In genomic region chr6:137019476-137020272, GRCh38 we compare ENCODE assay signal across 22 cellular contexts. TPM values are rescaled to one million over a fixed set of nuclear protein-coding genes. Genes with fewer than 3 reads are reported as not detected.
"Had no signal": no experiment of that assay in that cellular context is flagged by ENCODE, and none has a peak within 500 bp of the region (broad histone marks: within the 10 kb centered on the region; RNA-seq: fewer than 3 reads in every experiment).

No MANE protein-coding gene starts in this region.

- DNase-seq: colonic mucosa; effector CD8-positive, alpha-beta T cell; erythroblast; gastrocnemius medialis; head of caudate nucleus; kidney; mesenchymal stem cell; mucosa of descending colon; naive B cell; psoas muscle; right cardiac atrium; sigmoid colon; stimulated activated CD4-positive, alpha-beta T cell treated with anti-CD3 and anti-CD28 coated beads, Interleukin-2, amount 100 ng/mL, for 24 hours; stimulated activated CD4-positive, alpha-beta T cell treated with anti-CD3 and anti-CD28 coated beads, Interleukin-4, amount 100 ng/mL, for 24 hours; stimulated activated naive CD4-positive, alpha-beta T cell treated with Interleukin-2 at 50 U/mL for 16 hours; stomach; testis; tibial artery had no signal

- H3K4me1 ChIP-seq: colonic mucosa, gastrocnemius medialis, neural progenitor cell, psoas muscle, testis, tibial artery had no signal

- H3K36me3 ChIP-seq: colonic mucosa, gastrocnemius medialis, neural progenitor cell, sigmoid colon, stomach, tibial artery had no signal

- H3K4me3 ChIP-seq: colonic mucosa, gastrocnemius medialis, mucosa of descending colon, neural progenitor cell, psoas muscle, sigmoid colon, stomach, testis, tibial artery had no signal

- H3K9me3 ChIP-seq: colonic mucosa, gastrocnemius medialis, mucosa of descending colon, psoas muscle, stomach, testis, tibial artery had no signal

- ATAC-seq: gastrocnemius medialis; left lobe of liver; mucosa of descending colon; psoas muscle; right cardiac atrium; stimulated activated effector memory CD8-positive, alpha-beta T cell treated with anti-CD3 and anti-CD28 coated beads, Interleukin-12 subunit alpha, Interleukin-12 subunit beta, amount 100 ng/mL, for 72 hours had no signal

- H3K27ac ChIP-seq: colonic mucosa, gastrocnemius medialis, neural progenitor cell, psoas muscle, sigmoid colon, stomach, tibial artery had no signal

- H3K27me3 ChIP-seq: colonic mucosa, gastrocnemius medialis, neural progenitor cell, sigmoid colon, stomach, testis had no signal

RNA-seq across cellular contexts. Expression of gene IL20RA, which starts 25.1 kb away (rescaled TPM):
- total RNA-seq: renal cortical epithelial cell had no signal
